15 cellular contexts compared by ENCODE assay signal in genomic region chr11:3073029-3073435, GRCh38. TPM values are rescaled to one million over a fixed set of nuclear protein-coding genes. Genes with fewer than 3 reads are reported as not detected.
DNase-seq lines count a peak whose midpoint lies in the region; ATAC-seq and TF ChIP-seq lines count a peak whose summit lies in the region.
"Had no signal": no experiment of that assay in that cellular context is flagged by ENCODE, and none has a peak within 500 bp of the region (broad histone marks: within the 10 kb centered on the region; RNA-seq: fewer than 3 reads in every experiment).

No MANE protein-coding gene starts in this region.

- no peaks in the 10 kb centered on the region for H3K9me3 ChIP-seq in stomach

- H3K4me1 ChIP-seq in stomach = no peaks in the 10 kb centered on the region

- H3K27me3 ChIP-seq in stomach = peaks cover 0 to under 1% (median 0%) of the 10 kb centered on the region in 3 donors

- ATAC-seq in left ventricle myocardium superior = peak; percentile 76
- ATAC-seq in omental fat pad (ENCODE audit: low FRiP score) = no peak

- TF ChIP-seq POLR2A in stomach (IDR thresholded peaks at IDR 0.05) = no peak

- 75 to 82% (median 78%) methylated on average over 3 of the region's 3 CpGs for whole genome bisulfite sequencing in stomach, 5 donors

- in situ Hi-C loops in astrocyte of the cerebellum (cut with HindIII; ENCODE audit: low sequenced_read_pairs) = no loop called here

- DNase-seq in DMS79 treated with DMSO at 0.1 percent for 48 hours (lab: John Stamatoyannopoulos, UW) (peak; percentile 23), DMS79 (lab: John Stamatoyannopoulos, UW) (no peak), astrocyte of the cerebellum (ENCODE audit: low read depth) (peak; percentile 91), left ventricle myocardium superior (no peak), stromal cell of bone marrow (ENCODE audit: low read depth) (peak; percentile 77), omental fat pad (ENCODE audit: low spot score) (no peak), stomach (no peak), Ammon's horn (ENCODE audit: low spot score) (no peak)
- DNase-seq: activated T-cell treated with anti-CD3 and anti-CD28 coated beads, Interleukin-2, amount 50 U/mL, for 48 hours; cerebellar nuclear complex; DMS53; foreskin melanocyte; NCI-H510A; substantia nigra had no signal

- H3K4me3 ChIP-seq in astrocyte of the cerebellum (ENCODE audit: low read depth, low read length) (no peak overlapping the region), stomach (no peak overlapping the region)

- H3K36me3 ChIP-seq in stomach = no peaks in the 10 kb centered on the region

- no peak for TF ChIP-seq EP300 in stomach (IDR thresholded peaks at IDR 0.05)

- intact Hi-C loops in left ventricle myocardium superior (cut with micrococcal nuclease) = no loop called here
- intact Hi-C loops in stomach (cut with DNase I; ENCODE audit: low total_unique reads) = no loop called here

- peak overlapping the region in 1 of 5 donors; percentile 30 for H3K27ac ChIP-seq in stomach
- H3K27ac ChIP-seq: 22Rv1 had no signal

- TF ChIP-seq CTCF in astrocyte of the cerebellum (IDR thresholded peaks at IDR 0.05; ENCODE audit: low read depth, low read length, missing control alignments) = no peak
- TF ChIP-seq CTCF in omental fat pad (IDR thresholded peaks at IDR 0.05) = no peak
- no peak for TF ChIP-seq CTCF in stomach (IDR thresholded peaks at IDR 0.05)

RNA-seq across cellular contexts. Expression of gene CARS1, which starts 15.8 kb away (rescaled TPM):
- total RNA-seq in left ventricle myocardium superior (12.4 TPM), omental fat pad (10 to 100 TPM; 40.6 to 69.7 (median 57.8) TPM), stomach (10 to 100 TPM; 28.6 to 54.2 (median 42.6) TPM)
- polyA plus RNA-seq in stomach = 10 to 100 TPM; 25.2 to 44.9 (median 35.7) TPM

Comparison
In these comparisons a context has a peak if more than half of its experiments do, and no peak if none do; other contexts are left out.
1. DNase-seq: peak in DMS79 treated with DMSO at 0.1 percent for 48 hours (single experiment), astrocyte of the cerebellum (single experiment) and stromal cell of bone marrow (single experiment); none in DMS79 (single experiment), left ventricle myocardium superior (single experiment), omental fat pad (single experiment), stomach (single experiment) and Ammon's horn (single experiment).